16 cellular contexts compared by ENCODE assay signal in genomic region chr2:6932206-6932605, GRCh38. TPM values are rescaled to one million over a fixed set of nuclear protein-coding genes. Genes with fewer than 3 reads are reported as not detected.
A peak's percentile ranks its signal among the peaks of the same experiment; 100 is the strongest.
DNase-seq lines count a peak whose midpoint lies in the region; ATAC-seq and TF ChIP-seq lines count a peak whose summit lies in the region.
"Had no signal": no experiment of that assay in that cellular context is flagged by ENCODE, and none has a peak within 500 bp of the region (broad histone marks: within the 10 kb centered on the region; RNA-seq: fewer than 3 reads in every experiment).

No MANE protein-coding gene starts in this region.

- peak; percentile 53 to 65 for ATAC-seq in gastrocnemius medialis
- no peak for ATAC-seq in HG02610 (IDR thresholded peaks at IDR 0.05; ENCODE audit: unreplicated experiment)
- ATAC-seq: A549 had no signal

- H3K4me3 ChIP-seq in HEK293 (ENCODE audit: low read depth, low read length) (no peak overlapping the region), gastrocnemius medialis (no peak overlapping the region), mesenchymal stem cell (ENCODE audit: insufficient read depth in 1 of 2, low read depth in 1 of 2, low read length in 2 of 2) (no peak overlapping the region), SK-N-SH (ENCODE audit: low read depth in 2 of 2, low read length in 1 of 2) (no peak overlapping the region)
- H3K4me3 ChIP-seq: A549, GM23248, HAP-1 had no signal

- no peak for TF ChIP-seq POLR2A in gastrocnemius medialis (IDR thresholded peaks at IDR 0.05)

- H3K79me2 ChIP-seq in SK-N-SH (ENCODE audit: insufficient read depth): peaks cover 68% of the 10 kb centered on the region

- H3K4me2 ChIP-seq in mesenchymal stem cell (ENCODE audit: low read length, poor library complexity, severe bottlenecking) (no peak overlapping the region), SK-N-SH (no peak overlapping the region)
- H3K4me2 ChIP-seq: A549 had no signal

- TF ChIP-seq RAD21 in SK-N-SH (IDR thresholded peaks at IDR 0.05; ENCODE audit: low read length): no peak

- no peaks in the 10 kb centered on the region for H3F3A ChIP-seq in SK-N-SH (replicated peaks; ENCODE audit: insufficient read depth)

- H3K9me3 Mint-ChIP-seq in activated naive CD4-positive, alpha-beta T cell treated with anti-CD3 and anti-CD28 coated beads, Interleukin-2, amount 50 U/mL, for 24 hours: no peaks in the 10 kb centered on the region

- no peak for DNase-seq in activated naive CD4-positive, alpha-beta T cell treated with Interleukin-2 at 50 U/mL for 16 hours
- DNase-seq in gastrocnemius medialis (no peak), mesenchymal stem cell (no peak), SK-N-SH (no peak)
- DNase-seq: AML-193; Caco-2; CD4-positive, alpha-beta T cell; GM23248 had no signal

- no peak overlapping the region for H3K9ac ChIP-seq in mesenchymal stem cell (ENCODE audit: low read length)
- no peak overlapping the region for H3K9ac ChIP-seq in SK-N-SH
- H3K9ac ChIP-seq: GM23248 had no signal

- no peaks in the 10 kb centered on the region for H3K27me3 ChIP-seq in gastrocnemius medialis
- no peaks in the 10 kb centered on the region for H3K27me3 ChIP-seq in mesenchymal stem cell (ENCODE audit: control insufficient read depth in 1 of 2, insufficient read depth in 1 of 2, low read length in 2 of 2)
- H3K27me3 ChIP-seq in SK-N-SH (ENCODE audit: insufficient read depth): no peaks in the 10 kb centered on the region

- peaks cover 15% of the 10 kb centered on the region for H3K36me3 Mint-ChIP-seq in activated naive CD4-positive, alpha-beta T cell treated with anti-CD3 and anti-CD28 coated beads, Interleukin-2, amount 50 U/mL, for 24 hours

- H3K14ac ChIP-seq in mesenchymal stem cell (ENCODE audit: low read length in 2 of 2): no peak overlapping the region

- H3K79me1 ChIP-seq in mesenchymal stem cell (replicated peaks; ENCODE audit: low read length, poor library complexity, severe bottlenecking): peaks cover 4% of the 10 kb centered on the region

- no peak overlapping the region for H3K23ac ChIP-seq in mesenchymal stem cell (ENCODE audit: low read length in 2 of 2)

- CTCF ChIA-PET in HEK293 (lab: Yijun Ruan, JAX) (interaction anchor here (1.0 to 1.2 kb wide), 4 partner anchors 16 to 112 kb away, joined by 4 to 6 read pairs (median 6); no protein-coding TSS in a partner anchor), SK-N-SH (lab: Yijun Ruan, JAX) (interaction anchor here (1.0 to 25.9 kb wide), 8 partner anchors 9 to 83 kb away, joined by 3 to 437 read pairs (median 6); partner anchors contain the start of gene RNF144A)

- H4K91ac ChIP-seq in mesenchymal stem cell (ENCODE audit: low read length): no peak overlapping the region

- H3K36me3 ChIP-seq in HEK293 (ENCODE audit: control insufficient read depth in 2 of 2, insufficient read depth in 1 of 2, low read length in 2 of 2) (no peaks in the 10 kb centered on the region), gastrocnemius medialis (no peaks in the 10 kb centered on the region), mesenchymal stem cell (ENCODE audit: control insufficient read depth in 1 of 2, insufficient read depth in 2 of 2, low read depth in 1 of 2, low read length in 2 of 2) (no peaks in the 10 kb centered on the region), SK-N-SH (replicated peaks in 1 of 2; ENCODE audit: control insufficient read depth in 1 of 2, insufficient read depth in 2 of 2, low read length in 1 of 2) (no peaks in the 10 kb centered on the region)
- H3K36me3 ChIP-seq: HAP-1 had no signal

- no peak overlapping the region for H4K8ac ChIP-seq in mesenchymal stem cell (ENCODE audit: low read length)

- no peaks in the 10 kb centered on the region for H3K9me3 ChIP-seq in HEK293 (ENCODE audit: control insufficient read depth, insufficient read depth, low read depth, low read length)
- no peaks in the 10 kb centered on the region for H3K9me3 ChIP-seq in gastrocnemius medialis
- H3K9me3 ChIP-seq in mesenchymal stem cell (ENCODE audit: control insufficient read depth, low read length): no peaks in the 10 kb centered on the region
- H3K9me3 ChIP-seq in SK-N-SH: no peaks in the 10 kb centered on the region
- H3K9me3 ChIP-seq: A549, Caco-2, HAP-1 had no signal

- H3K4me3 Mint-ChIP-seq in activated naive CD4-positive, alpha-beta T cell treated with anti-CD3 and anti-CD28 coated beads, Interleukin-2, amount 50 U/mL, for 24 hours: peak overlapping the region; percentile 2
- H3K4me3 Mint-ChIP-seq: CD4-positive, alpha-beta T cell had no signal

- no peak for TF ChIP-seq EP300 in SK-N-SH (IDR thresholded peaks at IDR 0.05; ENCODE audit: borderline replicate concordance in 1 of 2, low read depth in 1 of 2, low read length in 1 of 2)

- no peak overlapping the region for H3K18ac ChIP-seq in mesenchymal stem cell (ENCODE audit: low read depth in 1 of 2, low read length in 2 of 2)

- no peaks in the 10 kb centered on the region for H3K9me2 ChIP-seq in SK-N-SH

- intact Hi-C loops in gastrocnemius medialis (cut with DNase I; ENCODE audit: low total_unique reads): no loop called here

- peaks cover 80% of the 10 kb centered on the region for H3K4me1 Mint-ChIP-seq in activated naive CD4-positive, alpha-beta T cell treated with anti-CD3 and anti-CD28 coated beads, Interleukin-2, amount 50 U/mL, for 24 hours

- TF ChIP-seq CTCF in HEK293 (tag by site-specific recombination; IDR thresholded peaks at IDR 0.05): no peak
- no peak for TF ChIP-seq CTCF in gastrocnemius medialis (IDR thresholded peaks at IDR 0.05 in 4 of 5, conservative IDR thresholded peaks at IDR 0.05 in 1 of 5)
- no peak for TF ChIP-seq CTCF in SK-N-SH (IDR thresholded peaks at IDR 0.05)

- no peak overlapping the region for H2BK12ac ChIP-seq in mesenchymal stem cell (ENCODE audit: low read length in 2 of 2)

- H2BK120ac ChIP-seq in mesenchymal stem cell (ENCODE audit: low read depth, low read length): no peak overlapping the region

- H3K4ac ChIP-seq in mesenchymal stem cell (ENCODE audit: low read depth in 1 of 2, low read length in 2 of 2): no peak overlapping the region

- no peaks in the 10 kb centered on the region for H3K27me3 Mint-ChIP-seq in activated naive CD4-positive, alpha-beta T cell treated with anti-CD3 and anti-CD28 coated beads, Interleukin-2, amount 50 U/mL, for 24 hours
- H3K27me3 Mint-ChIP-seq: CD4-positive, alpha-beta T cell had no signal

- no peak overlapping the region for H3K27ac Mint-ChIP-seq in activated naive CD4-positive, alpha-beta T cell treated with anti-CD3 and anti-CD28 coated beads, Interleukin-2, amount 50 U/mL, for 24 hours
- H3K27ac Mint-ChIP-seq: CD4-positive, alpha-beta T cell had no signal

- in situ Hi-C loops in gastrocnemius medialis (cut with MboI; ENCODE audit: low sequenced_read_pairs in 4 of 4): no loop called here

- WGBS in mesenchymal stem cell: no CpG with 5 or more reads among the region's 1 CpG
- WGBS in SK-N-SH (ENCODE audit: low lambda C conversion rate): 87% methylated on average over 1 of the region's 1 CpG

- H3K27ac ChIP-seq in HEK293 (ENCODE audit: extremely low read depth, low read depth, low read length) (no peak overlapping the region), cingulate gyrus (ENCODE audit: low read depth, low read length) (peak overlapping the region; percentile 84), gastrocnemius medialis (no peak overlapping the region), mesenchymal stem cell (ENCODE audit: low read length, poor library complexity, severe bottlenecking) (no peak overlapping the region), SK-N-SH (ENCODE audit: low read depth in 2 of 2, low read length in 1 of 2) (no peak overlapping the region)
- H3K27ac ChIP-seq: 22Rv1, A549, C4-2B, GM23248 had no signal

- POLR2A ChIA-PET in HEK293 (lab: Yijun Ruan, JAX): no interaction called here
- POLR2A ChIA-PET in SK-N-SH (lab: Yijun Ruan, JAX): no interaction called here

- no peak overlapping the region for H2BK15ac ChIP-seq in mesenchymal stem cell (ENCODE audit: low read depth, poor library complexity, severe bottlenecking)

- peaks cover 26% of the 10 kb centered on the region for H4K20me1 ChIP-seq in SK-N-SH (ENCODE audit: insufficient read depth)

- H2AK5ac ChIP-seq in mesenchymal stem cell (ENCODE audit: low read length, severe bottlenecking): no peak overlapping the region

- H2AFZ ChIP-seq in mesenchymal stem cell (ENCODE audit: low read depth, low read length) (no peak overlapping the region), SK-N-SH (ENCODE audit: low read depth) (no peak overlapping the region)
- H2AFZ ChIP-seq: GM23248 had no signal

- H3K4me1 ChIP-seq in HEK293 (ENCODE audit: control insufficient read depth, insufficient read depth, low read length): no peaks in the 10 kb centered on the region
- H3K4me1 ChIP-seq in gastrocnemius medialis: peaks cover 13 to 31% of the 10 kb centered on the region in 2 donors
- peaks cover 2% of the 10 kb centered on the region for H3K4me1 ChIP-seq in mesenchymal stem cell (ENCODE audit: control insufficient read depth, insufficient read depth, low read depth, low read length)
- H3K4me1 ChIP-seq in SK-N-SH (ENCODE audit: control insufficient read depth in 1 of 2, insufficient read depth in 2 of 2, low read depth in 1 of 2, low read length in 1 of 2): peaks cover 0 to 35% of the 10 kb centered on the region in 2 experiments; a peak in 2 of 4 replicates
- H3K4me1 ChIP-seq: A549, Caco-2 had no signal

- no peak overlapping the region for H2BK5ac ChIP-seq in mesenchymal stem cell (ENCODE audit: low read depth, low read length, poor library complexity, severe bottlenecking)

TF ChIP-seq in HEK293, 187 proteins besides CTCF, POLR2A, EP300 and RAD21 (continues in another document):
- 0 out of 2 replicates have a peak, but pooled peaks have one; percentile 29 for TF ChIP-seq ZNF211 (tag by site-specific recombination; IDR thresholded peaks at IDR 0.05; ENCODE audit: low read depth)

TF ChIP-seq in SK-N-SH, 30 proteins besides CTCF, POLR2A, EP300 and RAD21 (continues in another document):
- TF ChIP-seq RFX5 (IDR thresholded peaks at IDR 0.05; ENCODE audit: low read length) (no peak), MXI1 (IDR thresholded peaks at IDR 0.05; ENCODE audit: low read depth, low read length) (no peak)

RNA-seq across cellular contexts. Expression of gene RNF144A, which starts 15.0 kb away (rescaled TPM):
- total RNA-seq in gastrocnemius medialis: 10 to 100 TPM in 2 of 4 donors, 1 to 10 TPM in 2; 4.9 to 16.2 (median 10.2) TPM
- 9.0 TPM for polyA plus RNA-seq in mesenchymal stem cell (2013, experiment 1 of 2)
- polyA plus RNA-seq in mesenchymal stem cell (2013, experiment 2 of 2): 9.1 TPM
- 15.6 and 17.3 TPM in 2 replicates for polyA plus RNA-seq in SK-N-SH (2012; rRNA removed)
- polyA plus RNA-seq in SK-N-SH (2012; cell fraction: cytosol; rRNA removed): 9.8 and 15.5 TPM in 2 replicates
- polyA plus RNA-seq in SK-N-SH (2012; cell fraction: nucleus; rRNA removed): 11.6 and 14.5 TPM in 2 replicates

RNA-seq across cellular contexts. Expression of gene RSAD2, which starts 54.6 kb away (rescaled TPM):
- 1 to 10 TPM; 1.2 to 4.2 (median 2.9) TPM for total RNA-seq in gastrocnemius medialis
- 0.32 TPM for polyA plus RNA-seq in mesenchymal stem cell (2013, experiment 1 of 2)
- polyA plus RNA-seq in mesenchymal stem cell (2013, experiment 2 of 2): 0.21 TPM
- polyA plus RNA-seq in SK-N-SH (2012; rRNA removed): 0.15 and 0.35 TPM in 2 replicates
- 0.25 and 0.37 TPM in 2 replicates for polyA plus RNA-seq in SK-N-SH (2012; cell fraction: cytosol; rRNA removed)
- polyA plus RNA-seq in SK-N-SH (2012; cell fraction: nucleus; rRNA removed): 0.31 and 0.45 TPM in 2 replicates
- total RNA-seq: GM23248 had no signal
- polyA plus RNA-seq: GM23248 had no signal
